8 cellular contexts compared by ENCODE assay signal in the genomic region with DNA sequence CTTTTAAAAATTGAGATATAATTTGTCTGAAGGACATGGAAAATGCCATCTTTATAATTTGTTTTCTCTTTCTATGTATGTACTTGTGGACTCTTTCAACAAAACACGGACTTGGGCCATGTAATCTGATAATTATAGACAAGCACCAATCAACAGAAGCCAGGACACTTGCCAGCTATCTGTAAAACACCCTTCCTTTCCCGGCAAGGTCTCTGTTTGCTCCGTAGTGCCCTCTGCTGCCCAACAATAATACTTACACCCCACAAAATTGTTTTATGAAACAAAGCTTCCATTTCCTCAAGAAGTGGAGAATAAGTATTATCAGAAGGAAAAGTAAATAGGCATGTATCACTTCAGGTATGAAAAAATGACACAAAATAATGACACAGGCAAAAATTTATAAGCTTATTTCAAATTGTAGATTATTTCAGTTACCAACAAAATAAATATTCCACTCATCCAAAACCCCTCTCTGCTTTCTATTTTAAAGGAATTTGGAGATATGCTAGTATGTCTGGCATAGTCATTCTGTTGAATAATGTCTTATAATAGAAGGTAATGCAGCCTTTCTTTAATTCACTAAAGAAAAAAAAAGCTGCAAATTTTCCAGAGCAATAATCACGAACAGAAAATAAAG. TPM values are rescaled to one million over a fixed set of nuclear protein-coding genes. Genes with fewer than 3 reads are reported as not detected.
DNase-seq lines count a peak whose midpoint lies in the region; ATAC-seq, FAIRE-seq and TF ChIP-seq lines count a peak whose summit lies in the region.

No MANE protein-coding gene starts in this region.

- peaks cover 0 to 7% (median 5%) of the 10 kb centered on the region in 3 donors for H3K4me1 ChIP-seq in pancreas

- CTCF ChIA-PET in RWPE1 (lab: Yijun Ruan, JAX), result interaction anchor here (0.5 to 1.6 kb wide), 29 partner anchors 8 to 896 kb away, joined by 3 to 14 read pairs (median 3); no protein-coding TSS in a partner anchor

- H3K27ac ChIP-seq in RWPE1 (no peak overlapping the region), pancreas (no peak overlapping the region)

- peak; percentile 22 for DNase-seq in CMK (ENCODE audit: low read depth)
- DNase-seq in MG63, result peak; percentile 54
- peak; percentile 41 for DNase-seq in RWPE1 (ENCODE audit: low spot score)
- peak; percentile 7 for DNase-seq in activated T-helper 1 cell treated with Interleukin-2 at 50 U/mL for 16 hours (ENCODE audit: low read depth)
- peak; percentile 66 for DNase-seq in fibroblast of villous mesenchyme (ENCODE audit: low read depth)
- peak in 5 of 6 donors; percentile 25 to 57 (median 52) for DNase-seq in pancreas
- no peak for DNase-seq in posterior vena cava (ENCODE audit: low spot score)

- intact Hi-C loops in pancreas (cut with DNase I) (no loop called here), posterior vena cava (cut with DNase I) (loop anchor here in 1 of 2 donors (10.0 kb wide), 1 partner anchor 543 kb away; no protein-coding TSS in a partner anchor)

- POLR2A ChIA-PET in RWPE1 (lab: Yijun Ruan, JAX; ENCODE audit: low non-redundant PET), result no interaction called here

- H3K9me3 ChIP-seq in MG63, result no peaks in the 10 kb centered on the region
- no peaks in the 10 kb centered on the region for H3K9me3 ChIP-seq in pancreas

- ATAC-seq in GM21381 (IDR thresholded peaks at IDR 0.05; ENCODE audit: unreplicated experiment) (peak; percentile 55), pancreas (peak; percentile 64 to 90 (median 86))

- WGBS in pancreas, 2 donors, result 21 to 24% methylated on average over 4 of the region's 4 CpGs

- no peaks in the 10 kb centered on the region for H3K36me3 ChIP-seq in MG63
- no peaks in the 10 kb centered on the region for H3K36me3 ChIP-seq in pancreas

- H3K27me3 ChIP-seq in MG63 (no peaks in the 10 kb centered on the region), pancreas (no peaks in the 10 kb centered on the region)

- H3K4me3 ChIP-seq in MG63 (no peak overlapping the region), fibroblast of villous mesenchyme (ENCODE audit: low read depth, low read length) (no peak overlapping the region), pancreas (no peak overlapping the region)

- FAIRE-seq in pancreas (lab: Jason Lieb, UNC), result peak; percentile 85

- TF ChIP-seq CTCF in RWPE1 (conservative IDR thresholded peaks at IDR 0.05; ENCODE audit: low read depth), result peak; percentile 78
- TF ChIP-seq CTCF in fibroblast of villous mesenchyme (IDR thresholded peaks at IDR 0.05; ENCODE audit: insufficient read depth, low read depth, low read length), result peak; percentile 79
- TF ChIP-seq CTCF in pancreas (IDR thresholded peaks at IDR 0.05), result peak; percentile 41 to 59 (median 43)

RNA-seq across cellular contexts. Expression of gene MYH15, which starts 32.8 kb away (rescaled TPM):
- not detected in 2 replicates for total RNA-seq in MG63 (2014; rRNA removed; shearing (Covaris generic); ENCODE audit: low replicate concordance)
- total RNA-seq in fibroblast of villous mesenchyme (under 0.01 TPM in 2 replicates), pancreas (under 1 TPM in 4 of 6 donors, not detected in 2; 0.03 to 0.19 (median 0.12) TPM), posterior vena cava (under 1 TPM; 0.05 to 0.19 TPM)
- under 1 TPM in 1 of 2 donors, not detected in 1; 0.05 TPM for polyA plus RNA-seq in pancreas
